Comparison of ENCODE assay signal across 3 cellular contexts in the genomic region with DNA sequence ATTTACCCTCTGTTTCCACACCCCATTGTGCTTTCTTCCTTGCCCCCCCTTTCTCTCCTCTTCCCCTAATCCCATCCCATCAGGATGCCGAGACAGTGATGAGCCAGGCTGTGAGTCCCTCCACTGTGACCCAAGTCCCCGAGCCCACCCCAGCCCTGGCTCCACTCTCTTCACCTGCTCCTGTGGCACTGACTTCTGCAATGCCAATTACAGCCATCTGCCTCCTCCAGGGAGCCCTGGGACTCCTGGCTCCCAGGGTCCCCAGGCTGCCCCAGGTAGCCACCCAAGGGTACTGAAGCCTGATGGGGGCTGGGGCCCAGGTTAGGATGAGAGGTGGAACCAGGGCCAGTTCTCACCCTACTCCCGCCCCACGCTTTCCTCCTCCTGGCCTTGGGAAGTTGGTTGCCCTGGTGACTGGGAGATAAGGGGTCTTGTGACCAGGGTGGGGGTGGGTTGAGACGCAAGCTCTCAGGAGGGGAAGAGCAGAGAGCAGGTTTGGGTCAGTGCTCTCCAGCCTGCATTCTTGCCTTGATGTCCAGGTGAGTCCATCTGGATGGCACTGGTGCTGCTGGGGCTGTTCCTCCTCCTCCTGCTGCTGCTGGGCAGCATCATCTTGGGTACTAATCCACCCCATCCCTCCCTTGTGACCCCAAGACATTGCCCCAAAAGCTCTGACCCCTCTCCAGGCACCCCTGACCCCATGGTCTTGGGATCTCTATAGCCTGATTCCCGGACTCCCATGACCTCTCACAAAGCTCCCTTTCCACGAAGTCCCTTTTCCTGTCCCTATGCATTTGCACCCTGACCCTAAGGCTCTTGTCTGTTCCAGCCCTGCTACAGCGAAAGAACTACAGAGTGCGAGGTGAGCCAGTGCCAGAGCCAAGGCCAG.
TF ChIP-seq lines count a peak whose summit lies in the region.

No MANE protein-coding gene starts in this region.

TF ChIP-seq in SK-N-SH, 30 proteins besides CTCF, POLR2A, EP300 and RAD21 (continues in another document):
- TF ChIP-seq CHD2 (IDR thresholded peaks at IDR 0.05; ENCODE audit: low read length, partially characterized antibody) (no peak), USF2 (IDR thresholded peaks at IDR 0.05; ENCODE audit: borderline replicate concordance, low read depth, low read length) (no peak), NRF1 (IDR thresholded peaks at IDR 0.05; ENCODE audit: low read depth, low read length) (no peak), IRF3 (IDR thresholded peaks at IDR 0.05; ENCODE audit: low read depth, low read length) (no peak), RXRA (IDR thresholded peaks at IDR 0.05; ENCODE audit: borderline replicate concordance, low read depth) (no peak), YY1 (IDR thresholded peaks at IDR 0.05; ENCODE audit: low read depth) (no peak), TEAD4 (IDR thresholded peaks at IDR 0.05; ENCODE audit: borderline replicate concordance, insufficient read depth) (no peak), RCOR1 (IDR thresholded peaks at IDR 0.05; ENCODE audit: low read length) (no peak), TCF12 (IDR thresholded peaks at IDR 0.05) (no peak), MXI1 (IDR thresholded peaks at IDR 0.05; ENCODE audit: low read depth, low read length) (no peak), SMC3 (IDR thresholded peaks at IDR 0.05; ENCODE audit: low read depth, low read length) (no peak), FOSL2 (IDR thresholded peaks at IDR 0.05; ENCODE audit: borderline replicate concordance, low read depth) (no peak), GATA2 (CRISPR knock-in tag; IDR thresholded peaks at IDR 0.05) (no peak), RFX5 (IDR thresholded peaks at IDR 0.05; ENCODE audit: low read length) (no peak), FOXJ3 (CRISPR knock-in tag; IDR thresholded peaks at IDR 0.05) (no peak), FOXM1 (IDR thresholded peaks at IDR 0.05; ENCODE audit: low read depth) (no peak)
- TF ChIP-seq, protein P1, sequence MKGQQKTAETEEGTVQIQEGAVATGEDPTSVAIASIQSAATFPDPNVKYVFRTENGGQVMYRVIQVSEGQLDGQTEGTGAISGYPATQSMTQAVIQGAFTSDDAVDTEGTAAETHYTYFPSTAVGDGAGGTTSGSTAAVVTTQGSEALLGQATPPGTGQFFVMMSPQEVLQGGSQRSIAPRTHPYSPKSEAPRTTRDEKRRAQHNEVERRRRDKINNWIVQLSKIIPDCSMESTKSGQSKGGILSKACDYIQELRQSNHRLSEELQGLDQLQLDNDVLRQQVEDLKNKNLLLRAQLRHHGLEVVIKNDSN (IDR thresholded peaks at IDR 0.05; ENCODE audit: borderline replicate concordance, low read depth) = no peak

TF ChIP-seq in SK-N-SH treated with all-trans-retinoic acid at 6 μM for 48 hours, 23 proteins besides CTCF, POLR2A, EP300 and RAD21:
- TF ChIP-seq ZNF70 (CRISPR knock-in tag; IDR thresholded peaks at IDR 0.05) (no peak), SNAI2 (CRISPR knock-in tag; IDR thresholded peaks at IDR 0.05) (no peak), OSR1 (CRISPR knock-in tag; IDR thresholded peaks at IDR 0.05) (no peak), CREB5 (CRISPR knock-in tag; IDR thresholded peaks at IDR 0.05; ENCODE audit: low read depth) (no peak), ZNF565 (CRISPR knock-in tag; conservative IDR thresholded peaks at IDR 0.05; ENCODE audit: low read depth) (no peak)
- TF ChIP-seq, protein P2, sequence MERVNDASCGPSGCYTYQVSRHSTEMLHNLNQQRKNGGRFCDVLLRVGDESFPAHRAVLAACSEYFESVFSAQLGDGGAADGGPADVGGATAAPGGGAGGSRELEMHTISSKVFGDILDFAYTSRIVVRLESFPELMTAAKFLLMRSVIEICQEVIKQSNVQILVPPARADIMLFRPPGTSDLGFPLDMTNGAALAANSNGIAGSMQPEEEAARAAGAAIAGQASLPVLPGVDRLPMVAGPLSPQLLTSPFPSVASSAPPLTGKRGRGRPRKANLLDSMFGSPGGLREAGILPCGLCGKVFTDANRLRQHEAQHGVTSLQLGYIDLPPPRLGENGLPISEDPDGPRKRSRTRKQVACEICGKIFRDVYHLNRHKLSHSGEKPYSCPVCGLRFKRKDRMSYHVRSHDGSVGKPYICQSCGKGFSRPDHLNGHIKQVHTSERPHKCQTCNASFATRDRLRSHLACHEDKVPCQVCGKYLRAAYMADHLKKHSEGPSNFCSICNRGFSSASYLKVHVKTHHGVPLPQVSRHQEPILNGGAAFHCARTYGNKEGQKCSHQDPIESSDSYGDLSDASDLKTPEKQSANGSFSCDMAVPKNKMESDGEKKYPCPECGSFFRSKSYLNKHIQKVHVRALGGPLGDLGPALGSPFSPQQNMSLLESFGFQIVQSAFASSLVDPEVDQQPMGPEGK (CRISPR knock-in tag; IDR thresholded peaks at IDR 0.05; ENCODE audit: borderline replicate concordance) = no peak
- TF ChIP-seq, protein P3, sequence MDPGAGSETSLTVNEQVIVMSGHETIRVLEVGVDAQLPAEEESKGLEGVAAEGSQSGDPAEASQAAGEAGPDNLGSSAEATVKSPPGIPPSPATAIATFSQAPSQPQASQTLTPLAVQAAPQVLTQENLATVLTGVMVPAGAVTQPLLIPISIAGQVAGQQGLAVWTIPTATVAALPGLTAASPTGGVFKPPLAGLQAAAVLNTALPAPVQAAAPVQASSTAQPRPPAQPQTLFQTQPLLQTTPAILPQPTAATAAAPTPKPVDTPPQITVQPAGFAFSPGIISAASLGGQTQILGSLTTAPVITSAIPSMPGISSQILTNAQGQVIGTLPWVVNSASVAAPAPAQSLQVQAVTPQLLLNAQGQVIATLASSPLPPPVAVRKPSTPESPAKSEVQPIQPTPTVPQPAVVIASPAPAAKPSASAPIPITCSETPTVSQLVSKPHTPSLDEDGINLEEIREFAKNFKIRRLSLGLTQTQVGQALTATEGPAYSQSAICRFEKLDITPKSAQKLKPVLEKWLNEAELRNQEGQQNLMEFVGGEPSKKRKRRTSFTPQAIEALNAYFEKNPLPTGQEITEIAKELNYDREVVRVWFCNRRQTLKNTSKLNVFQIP (CRISPR knock-in tag; IDR thresholded peaks at IDR 0.05; ENCODE audit: borderline replicate concordance, low read depth) = no peak

TF ChIP-seq in K562, 482 proteins besides CTCF, POLR2A, EP300 and RAD21 (continues in another document):
- TF ChIP-seq CXXC5 (CRISPR knock-in tag; IDR thresholded peaks at IDR 0.05) (peak; percentile 29), KAT2B (IDR thresholded peaks at IDR 0.05; ENCODE audit: low read depth, low read length) (no peak), PHF8 (IDR thresholded peaks at IDR 0.05; ENCODE audit: borderline replicate concordance, low read length) (peak; percentile 40; the same call in 1 of the 2 replicates), MYC (IDR thresholded peaks at IDR 0.05; ENCODE audit: low read depth, low read length) (peak; percentile 76), MYC (CRISPR knock-in tag; IDR thresholded peaks at IDR 0.05; ENCODE audit: borderline replicate concordance, low read depth) (no peak), ARID2 (IDR thresholded peaks at IDR 0.05) (no peak), CCNT2 (IDR thresholded peaks at IDR 0.05; ENCODE audit: borderline replicate concordance, extremely low read depth, insufficient read length, low read depth, low read length) (peak; percentile 56), NRF1 (conservative IDR thresholded peaks at IDR 0.05 in 1 of 2, IDR thresholded peaks at IDR 0.05 in 1 of 2) (peak in 1 of 2 experiments; percentile 27; a peak in 1 of 4 replicates), RBFOX2 (IDR thresholded peaks at IDR 0.05; ENCODE audit: low read depth, low read length) (peak; percentile 43; the same call in 1 of the 2 replicates), ATF1 (CRISPR knock-in tag; IDR thresholded peaks at IDR 0.05) (no peak), ATF1 (tag; IDR thresholded peaks at IDR 0.05) (peak; percentile 31; the same call in 1 of the 2 replicates), FOXJ2 (tag; IDR thresholded peaks at IDR 0.05) (peak; percentile 45; the same call in 1 of the 2 replicates), ZNF436 (CRISPR knock-in tag; IDR thresholded peaks at IDR 0.05) (no peak), ZNF445 (CRISPR knock-in tag; IDR thresholded peaks at IDR 0.05; ENCODE audit: low read depth) (no peak), ZFP36 (IDR thresholded peaks at IDR 0.05; ENCODE audit: low read depth, low read length, partially characterized antibody) (peak; percentile 6), ZNF232 (CRISPR knock-in tag; IDR thresholded peaks at IDR 0.05) (no peak), MTA3 (IDR thresholded peaks at IDR 0.05; ENCODE audit: borderline replicate concordance) (peak; percentile 53; the same call in 1 of the 2 replicates), RFX1 (IDR thresholded peaks at IDR 0.05) (peak; percentile 95), GATAD2B (IDR thresholded peaks at IDR 0.05; ENCODE audit: borderline replicate concordance) (no peak), KAT7 (CRISPR knock-in tag; IDR thresholded peaks at IDR 0.05; ENCODE audit: borderline replicate concordance) (peak; percentile 15; the same call in 1 of the 2 replicates), ASH1L (IDR thresholded peaks at IDR 0.05; ENCODE audit: borderline replicate concordance, low read depth, partially characterized antibody) (no peak), ZBTB33 (CRISPR knock-in tag; IDR thresholded peaks at IDR 0.05) (no peak), HNRNPLL (IDR thresholded peaks at IDR 0.05; ENCODE audit: low read depth, low read length, poor library complexity, severe bottlenecking) (no peak), PTBP1 (IDR thresholded peaks at IDR 0.05; ENCODE audit: low read depth, low read length) (no peak), SNRNP70 (optimal IDR thresholded peaks at IDR 0.05; ENCODE audit: low read depth, low read length) (no peak), TRIM24 (IDR thresholded peaks at IDR 0.05) (0 out of 4 replicates have a peak, but pooled peaks of 1 of the 2 experiments have one; percentile 14), XRCC3 (IDR thresholded peaks at IDR 0.05) (no peak), RBM39 (optimal IDR thresholded peaks at IDR 0.05; ENCODE audit: low read depth, low read length) (no peak), RNF2 (IDR thresholded peaks at IDR 0.05) (peak; percentile 78; the same call in 1 of the 2 replicates)
- TF ChIP-seq, protein P4, sequence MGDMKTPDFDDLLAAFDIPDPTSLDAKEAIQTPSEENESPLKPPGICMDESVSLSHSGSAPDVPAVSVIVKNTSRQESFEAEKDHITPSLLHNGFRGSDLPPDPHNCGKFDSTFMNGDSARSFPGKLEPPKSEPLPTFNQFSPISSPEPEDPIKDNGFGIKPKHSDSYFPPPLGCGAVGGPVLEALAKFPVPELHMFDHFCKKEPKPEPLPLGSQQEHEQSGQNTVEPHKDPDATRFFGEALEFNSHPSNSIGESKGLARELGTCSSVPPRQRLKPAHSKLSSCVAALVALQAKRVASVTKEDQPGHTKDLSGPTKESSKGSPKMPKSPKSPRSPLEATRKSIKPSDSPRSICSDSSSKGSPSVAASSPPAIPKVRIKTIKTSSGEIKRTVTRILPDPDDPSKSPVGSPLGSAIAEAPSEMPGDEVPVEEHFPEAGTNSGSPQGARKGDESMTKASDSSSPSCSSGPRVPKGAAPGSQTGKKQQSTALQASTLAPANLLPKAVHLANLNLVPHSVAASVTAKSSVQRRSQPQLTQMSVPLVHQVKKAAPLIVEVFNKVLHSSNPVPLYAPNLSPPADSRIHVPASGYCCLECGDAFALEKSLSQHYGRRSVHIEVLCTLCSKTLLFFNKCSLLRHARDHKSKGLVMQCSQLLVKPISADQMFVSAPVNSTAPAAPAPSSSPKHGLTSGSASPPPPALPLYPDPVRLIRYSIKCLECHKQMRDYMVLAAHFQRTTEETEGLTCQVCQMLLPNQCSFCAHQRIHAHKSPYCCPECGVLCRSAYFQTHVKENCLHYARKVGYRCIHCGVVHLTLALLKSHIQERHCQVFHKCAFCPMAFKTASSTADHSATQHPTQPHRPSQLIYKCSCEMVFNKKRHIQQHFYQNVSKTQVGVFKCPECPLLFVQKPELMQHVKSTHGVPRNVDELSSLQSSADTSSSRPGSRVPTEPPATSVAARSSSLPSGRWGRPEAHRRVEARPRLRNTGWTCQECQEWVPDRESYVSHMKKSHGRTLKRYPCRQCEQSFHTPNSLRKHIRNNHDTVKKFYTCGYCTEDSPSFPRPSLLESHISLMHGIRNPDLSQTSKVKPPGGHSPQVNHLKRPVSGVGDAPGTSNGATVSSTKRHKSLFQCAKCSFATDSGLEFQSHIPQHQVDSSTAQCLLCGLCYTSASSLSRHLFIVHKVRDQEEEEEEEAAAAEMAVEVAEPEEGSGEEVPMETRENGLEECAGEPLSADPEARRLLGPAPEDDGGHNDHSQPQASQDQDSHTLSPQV (IDR thresholded peaks at IDR 0.05) = 0 out of 2 replicates have a peak, but pooled peaks have one; percentile 12
- TF ChIP-seq, protein P1 (CRISPR knock-in tag; IDR thresholded peaks at IDR 0.05) = peak; percentile 61
- TF ChIP-seq, protein P5, sequence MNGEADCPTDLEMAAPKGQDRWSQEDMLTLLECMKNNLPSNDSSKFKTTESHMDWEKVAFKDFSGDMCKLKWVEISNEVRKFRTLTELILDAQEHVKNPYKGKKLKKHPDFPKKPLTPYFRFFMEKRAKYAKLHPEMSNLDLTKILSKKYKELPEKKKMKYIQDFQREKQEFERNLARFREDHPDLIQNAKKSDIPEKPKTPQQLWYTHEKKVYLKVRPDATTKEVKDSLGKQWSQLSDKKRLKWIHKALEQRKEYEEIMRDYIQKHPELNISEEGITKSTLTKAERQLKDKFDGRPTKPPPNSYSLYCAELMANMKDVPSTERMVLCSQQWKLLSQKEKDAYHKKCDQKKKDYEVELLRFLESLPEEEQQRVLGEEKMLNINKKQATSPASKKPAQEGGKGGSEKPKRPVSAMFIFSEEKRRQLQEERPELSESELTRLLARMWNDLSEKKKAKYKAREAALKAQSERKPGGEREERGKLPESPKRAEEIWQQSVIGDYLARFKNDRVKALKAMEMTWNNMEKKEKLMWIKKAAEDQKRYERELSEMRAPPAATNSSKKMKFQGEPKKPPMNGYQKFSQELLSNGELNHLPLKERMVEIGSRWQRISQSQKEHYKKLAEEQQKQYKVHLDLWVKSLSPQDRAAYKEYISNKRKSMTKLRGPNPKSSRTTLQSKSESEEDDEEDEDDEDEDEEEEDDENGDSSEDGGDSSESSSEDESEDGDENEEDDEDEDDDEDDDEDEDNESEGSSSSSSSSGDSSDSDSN (IDR thresholded peaks at IDR 0.05; ENCODE audit: borderline replicate concordance in 1 of 2, low read depth in 2 of 2, low read length in 2 of 2) = 0 out of 4 replicates have a peak, but pooled peaks of 1 of the 2 experiments have one; percentile 0
